1 cellular context compared by ENCODE assay signal in the genomic region with DNA sequence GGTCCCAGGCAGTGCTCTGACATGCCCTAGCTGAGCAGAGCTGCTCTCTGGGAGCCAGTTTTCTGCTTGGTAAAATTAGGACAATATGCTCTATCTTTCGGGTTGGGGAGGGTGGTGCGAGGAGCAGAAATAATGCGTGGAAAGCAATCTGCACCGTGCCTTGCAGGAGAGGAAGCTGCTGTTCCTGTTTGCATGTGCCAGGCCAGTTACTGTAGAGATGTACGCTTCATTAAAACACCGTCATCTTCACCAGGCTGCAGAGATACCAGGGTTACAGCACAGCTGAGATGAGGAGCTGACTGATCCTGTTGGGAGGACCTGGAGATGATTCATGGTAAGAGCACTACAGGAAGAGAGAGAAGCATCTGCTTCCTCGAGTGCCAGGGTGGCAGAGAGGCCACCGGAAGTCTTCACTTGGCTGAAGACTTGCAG.
TF ChIP-seq lines count a peak whose summit lies in the region.

No MANE protein-coding gene starts in this region.

TF ChIP-seq in GM12878, 131 proteins besides CTCF, POLR2A, EP300 and RAD21 (continued from another document):
- TF ChIP-seq, protein P1, sequence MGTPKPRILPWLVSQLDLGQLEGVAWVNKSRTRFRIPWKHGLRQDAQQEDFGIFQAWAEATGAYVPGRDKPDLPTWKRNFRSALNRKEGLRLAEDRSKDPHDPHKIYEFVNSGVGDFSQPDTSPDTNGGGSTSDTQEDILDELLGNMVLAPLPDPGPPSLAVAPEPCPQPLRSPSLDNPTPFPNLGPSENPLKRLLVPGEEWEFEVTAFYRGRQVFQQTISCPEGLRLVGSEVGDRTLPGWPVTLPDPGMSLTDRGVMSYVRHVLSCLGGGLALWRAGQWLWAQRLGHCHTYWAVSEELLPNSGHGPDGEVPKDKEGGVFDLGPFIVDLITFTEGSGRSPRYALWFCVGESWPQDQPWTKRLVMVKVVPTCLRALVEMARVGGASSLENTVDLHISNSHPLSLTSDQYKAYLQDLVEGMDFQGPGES (IDR thresholded peaks at IDR 0.05): no peak
- TF ChIP-seq, protein P2, sequence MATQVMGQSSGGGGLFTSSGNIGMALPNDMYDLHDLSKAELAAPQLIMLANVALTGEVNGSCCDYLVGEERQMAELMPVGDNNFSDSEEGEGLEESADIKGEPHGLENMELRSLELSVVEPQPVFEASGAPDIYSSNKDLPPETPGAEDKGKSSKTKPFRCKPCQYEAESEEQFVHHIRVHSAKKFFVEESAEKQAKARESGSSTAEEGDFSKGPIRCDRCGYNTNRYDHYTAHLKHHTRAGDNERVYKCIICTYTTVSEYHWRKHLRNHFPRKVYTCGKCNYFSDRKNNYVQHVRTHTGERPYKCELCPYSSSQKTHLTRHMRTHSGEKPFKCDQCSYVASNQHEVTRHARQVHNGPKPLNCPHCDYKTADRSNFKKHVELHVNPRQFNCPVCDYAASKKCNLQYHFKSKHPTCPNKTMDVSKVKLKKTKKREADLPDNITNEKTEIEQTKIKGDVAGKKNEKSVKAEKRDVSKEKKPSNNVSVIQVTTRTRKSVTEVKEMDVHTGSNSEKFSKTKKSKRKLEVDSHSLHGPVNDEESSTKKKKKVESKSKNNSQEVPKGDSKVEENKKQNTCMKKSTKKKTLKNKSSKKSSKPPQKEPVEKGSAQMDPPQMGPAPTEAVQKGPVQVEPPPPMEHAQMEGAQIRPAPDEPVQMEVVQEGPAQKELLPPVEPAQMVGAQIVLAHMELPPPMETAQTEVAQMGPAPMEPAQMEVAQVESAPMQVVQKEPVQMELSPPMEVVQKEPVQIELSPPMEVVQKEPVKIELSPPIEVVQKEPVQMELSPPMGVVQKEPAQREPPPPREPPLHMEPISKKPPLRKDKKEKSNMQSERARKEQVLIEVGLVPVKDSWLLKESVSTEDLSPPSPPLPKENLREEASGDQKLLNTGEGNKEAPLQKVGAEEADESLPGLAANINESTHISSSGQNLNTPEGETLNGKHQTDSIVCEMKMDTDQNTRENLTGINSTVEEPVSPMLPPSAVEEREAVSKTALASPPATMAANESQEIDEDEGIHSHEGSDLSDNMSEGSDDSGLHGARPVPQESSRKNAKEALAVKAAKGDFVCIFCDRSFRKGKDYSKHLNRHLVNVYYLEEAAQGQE (IDR thresholded peaks at IDR 0.05; ENCODE audit: low read depth, low read length): no peak
- TF ChIP-seq, protein P3, sequence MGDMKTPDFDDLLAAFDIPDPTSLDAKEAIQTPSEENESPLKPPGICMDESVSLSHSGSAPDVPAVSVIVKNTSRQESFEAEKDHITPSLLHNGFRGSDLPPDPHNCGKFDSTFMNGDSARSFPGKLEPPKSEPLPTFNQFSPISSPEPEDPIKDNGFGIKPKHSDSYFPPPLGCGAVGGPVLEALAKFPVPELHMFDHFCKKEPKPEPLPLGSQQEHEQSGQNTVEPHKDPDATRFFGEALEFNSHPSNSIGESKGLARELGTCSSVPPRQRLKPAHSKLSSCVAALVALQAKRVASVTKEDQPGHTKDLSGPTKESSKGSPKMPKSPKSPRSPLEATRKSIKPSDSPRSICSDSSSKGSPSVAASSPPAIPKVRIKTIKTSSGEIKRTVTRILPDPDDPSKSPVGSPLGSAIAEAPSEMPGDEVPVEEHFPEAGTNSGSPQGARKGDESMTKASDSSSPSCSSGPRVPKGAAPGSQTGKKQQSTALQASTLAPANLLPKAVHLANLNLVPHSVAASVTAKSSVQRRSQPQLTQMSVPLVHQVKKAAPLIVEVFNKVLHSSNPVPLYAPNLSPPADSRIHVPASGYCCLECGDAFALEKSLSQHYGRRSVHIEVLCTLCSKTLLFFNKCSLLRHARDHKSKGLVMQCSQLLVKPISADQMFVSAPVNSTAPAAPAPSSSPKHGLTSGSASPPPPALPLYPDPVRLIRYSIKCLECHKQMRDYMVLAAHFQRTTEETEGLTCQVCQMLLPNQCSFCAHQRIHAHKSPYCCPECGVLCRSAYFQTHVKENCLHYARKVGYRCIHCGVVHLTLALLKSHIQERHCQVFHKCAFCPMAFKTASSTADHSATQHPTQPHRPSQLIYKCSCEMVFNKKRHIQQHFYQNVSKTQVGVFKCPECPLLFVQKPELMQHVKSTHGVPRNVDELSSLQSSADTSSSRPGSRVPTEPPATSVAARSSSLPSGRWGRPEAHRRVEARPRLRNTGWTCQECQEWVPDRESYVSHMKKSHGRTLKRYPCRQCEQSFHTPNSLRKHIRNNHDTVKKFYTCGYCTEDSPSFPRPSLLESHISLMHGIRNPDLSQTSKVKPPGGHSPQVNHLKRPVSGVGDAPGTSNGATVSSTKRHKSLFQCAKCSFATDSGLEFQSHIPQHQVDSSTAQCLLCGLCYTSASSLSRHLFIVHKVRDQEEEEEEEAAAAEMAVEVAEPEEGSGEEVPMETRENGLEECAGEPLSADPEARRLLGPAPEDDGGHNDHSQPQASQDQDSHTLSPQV (IDR thresholded peaks at IDR 0.05): no peak
- TF ChIP-seq CREM (IDR thresholded peaks at IDR 0.05; ENCODE audit: low read depth) (no peak), SUZ12 (IDR thresholded peaks at IDR 0.05; ENCODE audit: unreplicated experiment) (no peak)
- TF ChIP-seq, protein P4, sequence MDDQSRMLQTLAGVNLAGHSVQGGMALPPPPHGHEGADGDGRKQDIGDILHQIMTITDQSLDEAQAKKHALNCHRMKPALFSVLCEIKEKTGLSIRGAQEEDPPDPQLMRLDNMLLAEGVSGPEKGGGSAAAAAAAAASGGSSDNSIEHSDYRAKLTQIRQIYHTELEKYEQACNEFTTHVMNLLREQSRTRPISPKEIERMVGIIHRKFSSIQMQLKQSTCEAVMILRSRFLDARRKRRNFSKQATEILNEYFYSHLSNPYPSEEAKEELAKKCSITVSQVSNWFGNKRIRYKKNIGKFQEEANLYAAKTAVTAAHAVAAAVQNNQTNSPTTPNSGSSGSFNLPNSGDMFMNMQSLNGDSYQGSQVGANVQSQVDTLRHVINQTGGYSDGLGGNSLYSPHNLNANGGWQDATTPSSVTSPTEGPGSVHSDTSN (IDR thresholded peaks at IDR 0.05; ENCODE audit: insufficient replicate concordance, low read depth, low read length): no peak
